1 cellular context compared by ENCODE assay signal in the genomic region with DNA sequence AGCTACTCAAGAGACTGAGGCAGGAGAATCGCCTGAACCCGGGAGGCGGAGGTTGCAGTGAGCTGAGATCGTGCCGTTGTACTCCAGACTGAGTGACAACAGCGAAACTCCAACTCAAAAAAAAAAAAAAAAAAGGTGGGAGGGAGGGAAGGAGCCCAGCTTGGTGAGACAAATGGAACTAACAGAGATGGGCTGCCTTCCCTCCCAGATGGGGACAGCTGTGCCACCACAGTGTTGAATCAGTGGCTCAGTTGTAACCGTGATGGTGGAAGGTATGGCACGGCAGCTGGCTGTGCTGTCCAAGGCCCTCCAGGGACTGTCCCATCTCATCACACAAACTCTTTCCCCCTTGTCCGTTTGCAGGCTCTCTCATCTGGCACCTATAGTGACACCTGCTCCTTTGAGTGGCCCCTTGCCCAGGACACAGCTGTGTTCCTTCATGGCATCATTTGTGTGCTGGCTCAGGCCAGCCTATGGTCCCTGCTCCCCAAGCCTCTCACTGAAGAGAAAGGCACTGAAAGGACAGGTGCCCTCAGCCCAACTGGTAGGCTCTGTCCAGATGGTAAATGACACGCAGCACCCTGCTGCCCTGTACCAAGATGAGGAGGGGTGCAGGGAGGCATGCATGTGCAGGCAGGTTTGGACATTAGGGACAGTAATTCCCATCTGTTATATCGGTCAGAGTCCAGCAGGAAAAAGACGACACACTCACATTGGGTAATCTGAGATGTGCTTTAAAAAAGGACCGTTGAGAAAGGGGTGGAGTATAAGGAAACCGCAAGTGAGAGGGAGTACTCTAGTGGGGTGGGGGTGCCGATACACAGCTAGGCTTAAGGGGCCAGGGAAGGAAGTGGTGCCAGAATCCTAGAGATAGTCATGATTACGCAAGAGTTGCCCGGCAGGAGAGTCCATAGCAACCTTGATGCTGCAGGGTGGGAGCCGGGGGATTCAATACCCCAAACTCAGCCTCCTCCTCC.
TF ChIP-seq lines count a peak whose summit lies in the region.

No MANE protein-coding gene starts in this region.

TF ChIP-seq in H1, 55 proteins besides CTCF, POLR2A, EP300 and RAD21:
- TF ChIP-seq CEBPB (IDR thresholded peaks at IDR 0.05; ENCODE audit: low read depth, low read length) (peak; percentile 93), RBBP5 (IDR thresholded peaks at IDR 0.05; ENCODE audit: borderline replicate concordance, low read depth, low read length) (no peak)
